Comparison of ENCODE assay signal across 7 cellular contexts in genomic region chr7:140214075-140214684, GRCh38. TPM values are rescaled to one million over a fixed set of nuclear protein-coding genes. Genes with fewer than 3 reads are reported as not detected.
A peak's percentile ranks its signal among the peaks of the same experiment; 100 is the strongest.
DNase-seq lines count a peak whose midpoint lies in the region; TF ChIP-seq lines count a peak whose summit lies in the region.

No MANE protein-coding gene starts in this region.

- no peak overlapping the region for H3K4me3 ChIP-seq in HEK293 (ENCODE audit: low read depth, low read length)

- no peaks in the 10 kb centered on the region for H3K4me1 ChIP-seq in HEK293 (ENCODE audit: control insufficient read depth, insufficient read depth, low read length)

- H3K36me3 ChIP-seq in HEK293 (ENCODE audit: control insufficient read depth in 2 of 2, insufficient read depth in 1 of 2, low read length in 2 of 2): no peaks in the 10 kb centered on the region

- no peaks in the 10 kb centered on the region for H3K9me3 ChIP-seq in HEK293 (ENCODE audit: control insufficient read depth, insufficient read depth, low read depth, low read length)

- peak; percentile 72 to 83 for DNase-seq in NCI-H2081 (lab: John Stamatoyannopoulos, UW)
- peak; percentile 50 for DNase-seq in cerebellar cortex (ENCODE audit: low spot score)
- DNase-seq in renal cortical epithelial cell (ENCODE audit: low read depth): peak; percentile 92
- DNase-seq in UCSD-AML1 (lab: John Stamatoyannopoulos, UW; ENCODE audit: unreplicated experiment): no peak
- DNase-seq in pons (ENCODE audit: low spot score): no peak
- no peak for DNase-seq in iPS-NIHi7 (ENCODE audit: extremely low spot score)

- no peak overlapping the region for H3K27ac ChIP-seq in HEK293 (ENCODE audit: extremely low read depth, low read depth, low read length)

- CTCF ChIA-PET in HEK293 (lab: Yijun Ruan, JAX): no interaction called here

- POLR2A ChIA-PET in HEK293 (lab: Yijun Ruan, JAX): no interaction called here

- TF ChIP-seq CTCF in HEK293 (tag by site-specific recombination; IDR thresholded peaks at IDR 0.05): no peak

TF ChIP-seq in HEK293, 187 proteins besides CTCF, POLR2A, EP300 and RAD21:
- peak; percentile 80 for TF ChIP-seq ZNF449 (tag by site-specific recombination; IDR thresholded peaks at IDR 0.05)
- 0 out of 2 replicates have a peak, but pooled peaks have one; percentile 10 for TF ChIP-seq ZFHX2 (tag by site-specific recombination; conservative IDR thresholded peaks at IDR 0.05)
- no peak for TF ChIP-seq ZNF366 (tag by site-specific recombination; conservative IDR thresholded peaks at IDR 0.05)

RNA-seq across cellular contexts. Expression of gene KDM7A, which starts 37.4 kb away (rescaled TPM):
- total RNA-seq in renal cortical epithelial cell: 3.3 and 7.2 TPM in 2 replicates

Comparison
In these comparisons a context has a peak if more than half of its experiments do, and no peak if none do; other contexts are left out.
1. DNase-seq: peak in NCI-H2081 (2 of 2), cerebellar cortex (single experiment) and renal cortical epithelial cell (single experiment); none in UCSD-AML1 (single experiment), pons (single experiment) and iPS-NIHi7 (single experiment).